In genomic region chr10:70753841-70754621, GRCh38 we compare ENCODE assay signal across 23 cellular contexts. TPM values are rescaled to one million over a fixed set of nuclear protein-coding genes. Genes with fewer than 3 reads are reported as not detected.
DNase-seq lines count a peak whose midpoint lies in the region; ATAC-seq and TF ChIP-seq lines count a peak whose summit lies in the region.
"Had no signal": no experiment of that assay in that cellular context is flagged by ENCODE, and none has a peak within 500 bp of the region (broad histone marks: within the 10 kb centered on the region; RNA-seq: fewer than 3 reads in every experiment).

No MANE protein-coding gene starts in this region.

- H3K9me3 ChIP-seq in cardiac muscle cell (ENCODE audit: low read depth), result no peaks in the 10 kb centered on the region
- H3K9me3 ChIP-seq in left ventricle myocardium inferior (replicated peaks), result no peaks in the 10 kb centered on the region
- H3K9me3 ChIP-seq in left lung, result no peaks in the 10 kb centered on the region
- H3K9me3 ChIP-seq: A549, right lobe of liver had no signal

- TF ChIP-seq CTCF in cardiac muscle cell (IDR thresholded peaks at IDR 0.05; ENCODE audit: low read depth, low read length) (no peak), left ventricle myocardium inferior (IDR thresholded peaks at IDR 0.05; ENCODE audit: borderline replicate concordance) (no peak), left lung (IDR thresholded peaks at IDR 0.05) (no peak)

- H3K27me3 ChIP-seq in cardiac muscle cell, result no peaks in the 10 kb centered on the region
- no peaks in the 10 kb centered on the region for H3K27me3 ChIP-seq in left ventricle myocardium inferior (ENCODE audit: low read depth)
- no peaks in the 10 kb centered on the region for H3K27me3 ChIP-seq in left lung
- H3K27me3 ChIP-seq: right lobe of liver had no signal

- H3K4me3 ChIP-seq in cardiac muscle cell (no peak overlapping the region), left ventricle myocardium inferior (no peak overlapping the region), left lung (no peak overlapping the region)
- H3K4me3 ChIP-seq: A549, right lobe of liver had no signal

- H3K27ac ChIP-seq in cardiac muscle cell, result no peak overlapping the region
- no peak overlapping the region for H3K27ac ChIP-seq in left ventricle myocardium inferior (replicated peaks)
- H3K27ac ChIP-seq in left lung, result no peak overlapping the region
- H3K27ac ChIP-seq: A549, right lobe of liver, WERI-Rb-1 had no signal

- H3K4me1 ChIP-seq in cardiac muscle cell (ENCODE audit: low read depth) (peaks cover 16% of the 10 kb centered on the region), left ventricle myocardium inferior (peaks cover 26% of the 10 kb centered on the region), left lung (peaks cover 0 to 3% of the 10 kb centered on the region in 2 donors)
- H3K4me1 ChIP-seq: A549, right lobe of liver had no signal

- H3K36me3 ChIP-seq in cardiac muscle cell (no peaks in the 10 kb centered on the region), left ventricle myocardium inferior (no peaks in the 10 kb centered on the region), left lung (no peaks in the 10 kb centered on the region)
- H3K36me3 ChIP-seq: right lobe of liver, WERI-Rb-1 had no signal

- intact Hi-C loops in left ventricle myocardium inferior (cut with micrococcal nuclease) (loop anchor here (10.0 kb wide), 1 partner anchor 289 kb away; no protein-coding TSS in a partner anchor), left lung (cut with DNase I) (loop anchor here in 1 of 2 donors (10.0 kb wide), 1 partner anchor 289 kb away; no protein-coding TSS in a partner anchor)

- DNase-seq in cardiac muscle cell (ENCODE audit: low read depth in 1 of 2, low spot score in 1 of 2) (peak; percentile 19 to 27), left ventricle myocardium inferior (no peak), fibroblast of gingiva (ENCODE audit: low read depth) (peak; percentile 8), left lung (no peak), COLO829 (ENCODE audit: low spot score) (no peak)
- no peak for DNase-seq in activated CD4-positive, alpha-beta T cell treated with anti-CD3 and anti-CD28 coated beads, Interleukin-2, amount 50 U/mL, for 1 hour
- DNase-seq: activated naive CD4-positive, alpha-beta T cell treated with Interleukin-2 at 50 U/mL for 16 hours; HCEC 1CT; KBM-7; NCI-H1105 treated with DMSO at 0.1 percent for 48 hours; NCI-H524; OCI-M1; right lobe of liver; stimulated activated CD4-positive, alpha-beta T cell treated with anti-CD3 and anti-CD28 coated beads, Interleukin-4, amount 100 ng/mL, for 4 hours; WERI-Rb-1 had no signal

- ATAC-seq in left lung, result peak; percentile 50
- ATAC-seq in esophagus mucosa, result no peak
- no peak for ATAC-seq in HG02610 (IDR thresholded peaks at IDR 0.05; ENCODE audit: unreplicated experiment)
- ATAC-seq: A549; natural killer cell treated with Interleukin-12 subunit alpha and Interleukin-12 subunit beta and Interleukin-15 and Interleukin-18, amount 100 ng/mL, for 72 hours; right lobe of liver; SK-N-SH treated with all-trans-retinoic acid at 6 μM for 48 hours had no signal

RNA-seq across cellular contexts. Expression of gene TBATA, which starts 31.1 kb away (rescaled TPM):
- total RNA-seq in cardiac muscle cell, result not detected in 2 replicates
- polyA plus RNA-seq in cardiac muscle cell, result not detected in 2 replicates
- total RNA-seq in left ventricle myocardium inferior, result not detected
- not detected for total RNA-seq in left lung
- total RNA-seq in esophagus mucosa, result not detected
- total RNA-seq: glomerular endothelial cell; liver; natural killer cell treated with Interleukin-12 subunit alpha and Interleukin-12 subunit beta and Interleukin-15 and Interleukin-18, amount 100 ng/mL, for 72 hours; right lobe of liver; ureter had no signal
- polyA plus RNA-seq: A549, liver had no signal

Comparison
In these comparisons a context has a peak if more than half of its experiments do, and no peak if none do; other contexts are left out.
1. DNase-seq: peak in cardiac muscle cell (2 of 2) and fibroblast of gingiva (single experiment); none in left ventricle myocardium inferior (single experiment), left lung (0 of 2), COLO829 (single experiment) and activated CD4-positive, alpha-beta T cell treated with anti-CD3 and anti-CD28 coated beads, Interleukin-2, amount 50 U/mL, for 1 hour (single experiment).